ENCODE assay signal across 8 cellular contexts in the genomic region with DNA sequence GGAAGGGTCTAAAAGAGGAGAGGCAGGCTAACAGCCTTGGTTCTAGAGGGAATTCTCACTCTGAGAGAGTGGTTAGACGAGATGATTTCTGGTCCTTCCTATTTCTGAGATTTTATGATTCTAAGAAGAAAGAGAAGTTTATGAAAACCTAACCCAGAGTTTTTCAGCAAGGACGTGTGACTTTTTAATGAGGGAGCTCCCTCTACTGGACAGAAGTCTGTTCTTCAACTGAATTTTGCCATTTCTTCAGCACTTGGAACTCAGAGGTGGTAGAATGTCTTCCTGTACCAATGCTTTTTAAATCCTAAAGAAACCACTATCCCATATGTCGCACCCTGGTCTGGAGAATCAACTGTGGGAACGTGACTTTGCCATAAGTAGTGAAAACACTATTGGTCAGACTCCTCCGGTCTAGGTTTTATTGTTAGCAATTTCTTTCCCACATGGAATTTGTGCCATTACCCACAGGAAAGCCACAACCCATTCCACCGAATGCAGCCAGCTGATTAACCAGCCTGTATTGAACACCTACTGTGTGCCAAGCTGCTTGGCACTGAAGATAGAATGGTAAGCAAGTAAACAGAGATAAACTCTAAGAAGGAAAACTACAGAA.
DNase-seq lines count a peak whose midpoint lies in the region; ATAC-seq and TF ChIP-seq lines count a peak whose summit lies in the region.

No MANE protein-coding gene starts in this region.

- H3K4me3 ChIP-seq in epithelial cell of proximal tubule (ENCODE audit: low read depth, low read length) (no peak overlapping the region), neural progenitor cell (no peak overlapping the region)

- H3K36me3 Mint-ChIP-seq in natural killer cell (no peaks in the 10 kb centered on the region), neural progenitor cell (no peaks in the 10 kb centered on the region)
- no peaks in the 10 kb centered on the region for H3K36me3 Mint-ChIP-seq in natural killer cell treated with Interleukin-12 subunit alpha and Interleukin-12 subunit beta and Interleukin-15 and Interleukin-18, amount 100 ng/mL, for 72 hours

- no peak overlapping the region for H3K9ac ChIP-seq in neural progenitor cell

- peaks cover 9 to 11% of the 10 kb centered on the region in 2 donors for H3K4me1 Mint-ChIP-seq in natural killer cell
- H3K4me1 Mint-ChIP-seq in natural killer cell treated with Interleukin-12 subunit alpha and Interleukin-12 subunit beta and Interleukin-15 and Interleukin-18, amount 100 ng/mL, for 72 hours (ENCODE audit: low read depth in 2 of 2) = peaks cover 0 to 8% of the 10 kb centered on the region in 2 donors
- H3K4me1 Mint-ChIP-seq in neural progenitor cell = no peaks in the 10 kb centered on the region

- H3K36me3 ChIP-seq in neural progenitor cell = no peaks in the 10 kb centered on the region

- H3K4me3 Mint-ChIP-seq in natural killer cell (no peak overlapping the region), neural progenitor cell (no peak overlapping the region)
- H3K4me3 Mint-ChIP-seq in natural killer cell treated with Interleukin-12 subunit alpha and Interleukin-12 subunit beta and Interleukin-15 and Interleukin-18, amount 100 ng/mL, for 72 hours = no peak overlapping the region

- TF ChIP-seq CTCF in natural killer cell (IDR thresholded peaks at IDR 0.05) (peak; percentile 68), epithelial cell of proximal tubule (conservative IDR thresholded peaks at IDR 0.05; ENCODE audit: low read depth, low read length) (peak; percentile 83), neural progenitor cell (IDR thresholded peaks at IDR 0.05) (peak; percentile 84)

- no peak overlapping the region for H2AFZ ChIP-seq in neural progenitor cell (replicated peaks)

- no peaks in the 10 kb centered on the region for H4K20me1 ChIP-seq in neural progenitor cell (ENCODE audit: low read depth)

- H3K4me1 ChIP-seq in neural progenitor cell = no peaks in the 10 kb centered on the region

- H3K27ac Mint-ChIP-seq in natural killer cell (no peak overlapping the region), neural progenitor cell (no peak overlapping the region)
- no peak overlapping the region for H3K27ac Mint-ChIP-seq in natural killer cell treated with Interleukin-12 subunit alpha and Interleukin-12 subunit beta and Interleukin-15 and Interleukin-18, amount 100 ng/mL, for 72 hours

- H3K27me3 ChIP-seq in neural progenitor cell = no peaks in the 10 kb centered on the region

- intact Hi-C loops in natural killer cell (cut with micrococcal nuclease) = loop anchor here (5.0 kb wide), 1 partner anchor 1015 kb away; no protein-coding TSS in a partner anchor

- H3F3A ChIP-seq in neural progenitor cell (ENCODE audit: low read depth) = no peaks in the 10 kb centered on the region

- H3K9me3 Mint-ChIP-seq in natural killer cell (no peaks in the 10 kb centered on the region), neural progenitor cell (no peaks in the 10 kb centered on the region)
- H3K9me3 Mint-ChIP-seq in natural killer cell treated with Interleukin-12 subunit alpha and Interleukin-12 subunit beta and Interleukin-15 and Interleukin-18, amount 100 ng/mL, for 72 hours = no peaks in the 10 kb centered on the region

- peak in 2 of 3 donors; percentile 59 to 75 for ATAC-seq in natural killer cell
- no peak for ATAC-seq in natural killer cell treated with Interleukin-12 subunit alpha and Interleukin-12 subunit beta and Interleukin-15 and Interleukin-18, amount 100 ng/mL, for 72 hours
- peak; percentile 49 for ATAC-seq in HG03175 (IDR thresholded peaks at IDR 0.05; ENCODE audit: unreplicated experiment)

- no peaks in the 10 kb centered on the region for H3K79me2 ChIP-seq in neural progenitor cell (ENCODE audit: low read depth)

- DNase-seq in natural killer cell = no peak
- DNase-seq in natural killer cell treated with Interleukin-12 subunit alpha and Interleukin-12 subunit beta and Interleukin-15 and Interleukin-18, amount 100 ng/mL, for 72 hours (ENCODE audit: low spot score) = no peak
- peak; percentile 75 for DNase-seq in RKO (ENCODE audit: low spot score)
- peak; percentile 27 for DNase-seq in epithelial cell of proximal tubule (ENCODE audit: low read depth)
- peak; percentile 62 for DNase-seq in neural progenitor cell (ENCODE audit: low spot score)
- DNase-seq in cortex of kidney (lab: John Stamatoyannopoulos, UW) = no peak
- DNase-seq in activated CD4-positive, alpha-beta T cell treated with anti-CD3 and anti-CD28 coated beads, Interleukin-2, amount 50 U/mL, for 48 hours = no peak

- no peak overlapping the region for H3K4me2 ChIP-seq in neural progenitor cell

- no peaks in the 10 kb centered on the region for H3K9me3 ChIP-seq in neural progenitor cell (ENCODE audit: low read depth)

- H3K27ac ChIP-seq in neural progenitor cell = no peak overlapping the region

- H3K27me3 Mint-ChIP-seq in natural killer cell (ENCODE audit: low read depth in 2 of 2) (peaks cover 0 to 6% of the 10 kb centered on the region in 2 donors), neural progenitor cell (ENCODE audit: insufficient read depth, low read depth) (no peaks in the 10 kb centered on the region)
- peaks cover 3 to 8% of the 10 kb centered on the region in 2 donors for H3K27me3 Mint-ChIP-seq in natural killer cell treated with Interleukin-12 subunit alpha and Interleukin-12 subunit beta and Interleukin-15 and Interleukin-18, amount 100 ng/mL, for 72 hours

Comparison
In these comparisons a context has a peak if more than half of its experiments do, and no peak if none do; other contexts are left out.
1. ATAC-seq: peak in natural killer cell (2 of 3) and HG03175 (single experiment); none in natural killer cell treated with Interleukin-12 subunit alpha and Interleukin-12 subunit beta and Interleukin-15 and Interleukin-18, amount 100 ng/mL, for 72 hours (0 of 2).
2. DNase-seq: peak in RKO (single experiment), epithelial cell of proximal tubule (single experiment) and neural progenitor cell (single experiment); none in natural killer cell (single experiment), natural killer cell treated with Interleukin-12 subunit alpha and Interleukin-12 subunit beta and Interleukin-15 and Interleukin-18, amount 100 ng/mL, for 72 hours (single experiment), cortex of kidney (single experiment) and activated CD4-positive, alpha-beta T cell treated with anti-CD3 and anti-CD28 coated beads, Interleukin-2, amount 50 U/mL, for 48 hours (0 of 2).
3. Peak in every context shown above with its lines, with median percentiles within 50 percentile points of each other: CTCF ChIP-seq.